ENCODE assay signal across 8 cellular contexts in genomic region chr7:158830211-158830723, GRCh38. TPM values are rescaled to one million over a fixed set of nuclear protein-coding genes. Genes with fewer than 3 reads are reported as not detected.
DNase-seq lines count a peak whose midpoint lies in the region; ATAC-seq, FAIRE-seq and TF ChIP-seq lines count a peak whose summit lies in the region.

No MANE protein-coding gene starts in this region.

- ATAC-seq in GM12878: peak; percentile 1

- H3K27ac Mint-ChIP-seq in activated CD4-positive, alpha-beta T cell treated with anti-CD3 and anti-CD28 coated beads, Interleukin-2, amount 10 ng/mL, durations not matched to agents 24 days and 14 days: peak overlapping the region; percentile 91

- no peaks in the 10 kb centered on the region for H4K20me1 ChIP-seq in GM12878 (ENCODE audit: control insufficient read depth, insufficient read depth)

- FAIRE-seq in GM12878 (lab: Jason Lieb, UNC) (no peak), HTR-8/SVneo (lab: Jason Lieb, UNC) (no peak)

- H3K9ac ChIP-seq in GM12878 (ENCODE audit: control insufficient read depth, insufficient read depth, low read length) (peak overlapping the region; percentile 86), liver (ENCODE audit: low read depth in 1 of 2, low read length in 2 of 2) (peak overlapping the region; percentile 98)

- peak overlapping the region; percentile 77 for H3K4me2 ChIP-seq in GM12878 (ENCODE audit: control insufficient read depth, insufficient read depth)

- H3K27me3 ChIP-seq in GM12878 (replicated peaks in 1 of 2; ENCODE audit: control insufficient read depth in 2 of 2, insufficient read depth in 2 of 2, low read length in 1 of 2) (no peaks in the 10 kb centered on the region), liver (ENCODE audit: control insufficient read depth in 4 of 4, insufficient read depth in 4 of 4, low read length in 3 of 4) (no peaks in the 10 kb centered on the region), thymus (ENCODE audit: control insufficient read depth, insufficient read depth) (no peaks in the 10 kb centered on the region)

- POLR2A ChIA-PET in GM12878 (lab: Charles Lee): interaction anchor here (1.5 to 1.7 kb wide), 2 partner anchors 11 to 33 kb away, joined by 5 to 7 read pairs; no protein-coding TSS in a partner anchor

- WGBS in GM12878 (ENCODE audit: insufficient coverage, insufficient replicate concordance, low lambda C conversion rate, missing lambda C conversion rate): under 1% methylated on average over 14 of the region's 14 CpGs
- WGBS in liver: under 1% methylated on average over 14 of the region's 14 CpGs
- 10% methylated on average over 14 of the region's 14 CpGs for WGBS in thymus

- H2AFZ ChIP-seq in GM12878 (ENCODE audit: control insufficient read depth, low read depth, low read length): peak overlapping the region; percentile 87

- peak overlapping the region; percentile 75 for H3K4me3 ChIP-seq in GM12878
- peak overlapping the region; percentile 68 to 88 (median 74) for H3K4me3 ChIP-seq in liver (ENCODE audit: low read depth in 1 of 3, low read length in 3 of 3)
- H3K4me3 ChIP-seq in thymus (ENCODE audit: low read length): peak overlapping the region; percentile 97

- H3K79me2 ChIP-seq in GM12878 (ENCODE audit: control insufficient read depth, insufficient read depth, low read length): peaks cover 26% of the 10 kb centered on the region

- RAD21 ChIA-PET in GM12878 (lab: Charles Lee; ENCODE audit: unreplicated experiment): interaction anchor here (1.0 to 1.7 kb wide), 3 partner anchors 11 to 147 kb away, joined by 3 to 7 read pairs (median 6); no protein-coding TSS in a partner anchor

- H3K4me1 ChIP-seq in GM12878 (ENCODE audit: control insufficient read depth, insufficient read depth, low read length) (peaks cover 6% of the 10 kb centered on the region), liver (ENCODE audit: control insufficient read depth in 4 of 4, insufficient read depth in 4 of 4, low read length in 3 of 4) (peaks cover 2 to 20% (median 6%) of the 10 kb centered on the region in 4 donors), thymus (ENCODE audit: control insufficient read depth, insufficient read depth, low read length) (peaks cover 7% of the 10 kb centered on the region)

- no TSS peak for BruUV-seq in GM12878 (replicated peaks; lab: Mats Ljungman, UMichigan)

- SMC1A ChIA-PET in GM12878 (lab: Charles Lee; ENCODE audit: uncharacterized antibody, unreplicated experiment): interaction anchor here (0.7 to 2.2 kb wide), 3 partner anchors 8 to 33 kb away, joined by 3 to 8 read pairs (median 6); no protein-coding TSS in a partner anchor

- no peak for DNase-seq in activated CD4-positive, alpha-beta T cell treated with anti-CD3 and anti-CD28 coated beads, Interleukin-2, amount 10 ng/mL, durations not matched to agents 24 days and 14 days
- DNase-seq in activated CD4-positive, alpha-beta T cell treated with anti-CD3 and anti-CD28 coated beads, Interleukin-2, amount 50 U/mL, for 48 hours: no peak
- DNase-seq in GM12878 (ENCODE audit: low read depth, low spot score) (no peak), EL (no peak), HTR-8/SVneo (ENCODE audit: insufficient read length, low spot score) (no peak)
- no peak for DNase-seq in stimulated activated CD4-positive, alpha-beta T cell treated with anti-CD3 and anti-CD28 coated beads, Interleukin-4, amount 100 ng/mL, for 24 hours

- H3K4me1 Mint-ChIP-seq in activated CD4-positive, alpha-beta T cell treated with anti-CD3 and anti-CD28 coated beads, Interleukin-2, amount 10 ng/mL, durations not matched to agents 24 days and 14 days: peaks cover 34% of the 10 kb centered on the region

- H3K27me3 Mint-ChIP-seq in activated CD4-positive, alpha-beta T cell treated with anti-CD3 and anti-CD28 coated beads, Interleukin-2, amount 10 ng/mL, durations not matched to agents 24 days and 14 days: peaks cover 11% of the 10 kb centered on the region

- TF ChIP-seq CTCF in GM12878 (IDR thresholded peaks at IDR 0.05 in 2 of 3, conservative IDR thresholded peaks at IDR 0.05 in 1 of 3; ENCODE audit: control insufficient read depth in 2 of 3, extremely low read depth in 1 of 3, insufficient read depth in 1 of 3, low read depth in 3 of 3, low read length in 3 of 3) (no peak), liver (IDR thresholded peaks at IDR 0.05; ENCODE audit: low read depth, low read length, missing input control) (no peak)

- TF ChIP-seq RAD21 in GM12878 (IDR thresholded peaks at IDR 0.05; ENCODE audit: insufficient read depth, low read depth, low read length) (no peak), liver (IDR thresholded peaks at IDR 0.05) (no peak)

- peaks cover 13% of the 10 kb centered on the region for H3K36me3 Mint-ChIP-seq in activated CD4-positive, alpha-beta T cell treated with anti-CD3 and anti-CD28 coated beads, Interleukin-2, amount 10 ng/mL, durations not matched to agents 24 days and 14 days (ENCODE audit: low read depth)

- H3K4me3 Mint-ChIP-seq in activated CD4-positive, alpha-beta T cell treated with anti-CD3 and anti-CD28 coated beads, Interleukin-2, amount 10 ng/mL, durations not matched to agents 24 days and 14 days: peak overlapping the region; percentile 80

- peak overlapping the region; percentile 85 for H3K27ac ChIP-seq in GM12878 (ENCODE audit: control insufficient read depth, insufficient read depth)
- H3K27ac ChIP-seq in liver (ENCODE audit: low read depth in 1 of 2, low read length in 2 of 2): peak overlapping the region; percentile 100
- peak overlapping the region; percentile 97 for H3K27ac ChIP-seq in thymus (ENCODE audit: low read depth)

- in situ Hi-C loops in GM12878 (cut with MboI): no loop called here

- H3K9me3 Mint-ChIP-seq in activated CD4-positive, alpha-beta T cell treated with anti-CD3 and anti-CD28 coated beads, Interleukin-2, amount 10 ng/mL, durations not matched to agents 24 days and 14 days: no peaks in the 10 kb centered on the region

- intact Hi-C loops in activated CD4-positive, alpha-beta T cell treated with anti-CD3 and anti-CD28 coated beads, Interleukin-2, amount 10 ng/mL, durations not matched to agents 24 days and 14 days (cut with micrococcal nuclease): loop anchor here (1.0 kb wide), 2 partner anchors 17 to 145 kb away; no protein-coding TSS in a partner anchor
- intact Hi-C loops in GM12878 (cut with micrococcal nuclease; ENCODE audit: unreplicated experiment): loop anchor here (5.0 kb wide), 1 partner anchor 218 kb away; no protein-coding TSS in a partner anchor

- H3K36me3 ChIP-seq in GM12878 (ENCODE audit: control insufficient read depth in 2 of 2, insufficient read depth in 2 of 2, low read length in 1 of 2): no peaks in the 10 kb centered on the region
- no peaks in the 10 kb centered on the region for H3K36me3 ChIP-seq in liver (ENCODE audit: control insufficient read depth in 4 of 4, insufficient read depth in 3 of 4, low read depth in 1 of 4, low read length in 3 of 4)
- H3K36me3 ChIP-seq in thymus (ENCODE audit: control insufficient read depth, insufficient read depth): no peaks in the 10 kb centered on the region

- no peak for TF ChIP-seq POLR2A in GM12878 (IDR thresholded peaks at IDR 0.05; ENCODE audit: low read depth, low read length)

- H3K9me3 ChIP-seq in GM12878 (replicated peaks; ENCODE audit: control insufficient read depth, insufficient read depth, low read length): no peaks in the 10 kb centered on the region
- H3K9me3 ChIP-seq in liver (ENCODE audit: control insufficient read depth in 4 of 4, low read length in 3 of 4): no peaks in the 10 kb centered on the region
- H3K9me3 ChIP-seq in thymus (ENCODE audit: control insufficient read depth): no peaks in the 10 kb centered on the region

- TF ChIP-seq EP300 in GM12878 (IDR thresholded peaks at IDR 0.05; ENCODE audit: borderline replicate concordance in 1 of 2, control insufficient read depth in 1 of 2, low read depth in 2 of 2, low read length in 2 of 2): no peak

- CTCF ChIA-PET in GM12878 (lab: Yijun Ruan, JAX): interaction anchor here (1.6 to 4.0 kb wide), 2 partner anchors 15 to 33 kb away, joined by 6 to 12 read pairs; no protein-coding TSS in a partner anchor

RNA-seq across cellular contexts. Expression of gene ESYT2, which starts 1.0 kb away (rescaled TPM):
- total RNA-seq in activated CD4-positive, alpha-beta T cell treated with anti-CD3 and anti-CD28 coated beads, Interleukin-2, amount 10 ng/mL, durations not matched to agents 24 days and 14 days: 60.3 and 61.3 TPM in 2 replicates
- 113 and 114 TPM in 2 replicates for total RNA-seq in GM12878 (2013; cell fraction: nucleolus; rRNA removed)
- total RNA-seq in GM12878 (2014; rRNA removed) (33.0 and 36.3 TPM in 2 replicates), GM12878 (2014; rRNA removed; fragmentation: Illumina TruSeq; extraction: Trizol) (25.3 and 26.6 TPM in 2 replicates), GM12878 (2021) (24.7 and 25.8 TPM in 2 replicates), liver (10 to 100 TPM; 23.4 to 31.7 TPM)
- polyA plus RNA-seq in GM12878 (2011; ENCODE audit: low read depth): 14.5 TPM
- polyA plus RNA-seq in GM12878 (2011; rRNA removed) (44.6 and 53.2 TPM in 2 replicates), GM12878 (2014; fragmentation: Illumina TruSeq; extraction: Trizol) (22.7 and 23.8 TPM in 2 replicates), GM12878 (2014; fragmentation: Nextera tagmentation; extraction: Ambion mirVana) (1 to 10 TPM; 1.9 to 3.2 TPM), GM12878 (2014; rRNA removed) (19.1 and 20.1 TPM in 2 replicates), GM12878 (2016; fragmentation: Nextera tagmentation; extraction: Ambion mirVana) (10 to 100 TPM in 1 of 2 experiments, 1 to 10 TPM in 1; 2.8 to 19.7 TPM), liver (10 to 100 TPM in 1 of 2 donors, 1 to 10 TPM in 1; 4.9 to 11.0 TPM), thymus (35.7 TPM)
- 32.6 and 32.8 TPM in 2 replicates for polyA plus RNA-seq in GM12878 (2011; cell fraction: cytosol; rRNA removed)
- 45.8 and 49.1 TPM in 2 replicates for polyA plus RNA-seq in GM12878 (2011; cell fraction: nucleus; rRNA removed)
- polyA plus RNA-seq in GM12878 (2012): 18.7 and 24.3 TPM in 2 replicates
- 50.8 and 59.8 TPM in 2 replicates for polyA minus RNA-seq in GM12878 (2011; rRNA and poly(A)+ RNA removed)
- 30.4 and 30.6 TPM in 2 replicates for polyA minus RNA-seq in GM12878 (2011; cell fraction: cytosol; rRNA and poly(A)+ RNA removed)
- 23.1 and 31.4 TPM in 2 replicates for polyA minus RNA-seq in GM12878 (2011; cell fraction: nucleus; rRNA and poly(A)+ RNA removed)

RNA-seq across cellular contexts. Expression of gene DYNC2I1, which starts 26.1 kb away (rescaled TPM):
- total RNA-seq in activated CD4-positive, alpha-beta T cell treated with anti-CD3 and anti-CD28 coated beads, Interleukin-2, amount 10 ng/mL, durations not matched to agents 24 days and 14 days: 13.6 and 13.9 TPM in 2 replicates
- total RNA-seq in GM12878 (2013; cell fraction: nucleolus; rRNA removed): 52.9 and 56.0 TPM in 2 replicates
- total RNA-seq in GM12878 (2014; rRNA removed) (5.7 and 6.7 TPM in 2 replicates), GM12878 (2014; rRNA removed; fragmentation: Illumina TruSeq; extraction: Trizol) (4.6 and 5.8 TPM in 2 replicates), GM12878 (2021) (6.1 and 8.4 TPM in 2 replicates), liver (1 to 10 TPM; 2.0 to 4.9 TPM)
- polyA plus RNA-seq in GM12878 (2011; ENCODE audit: low read depth): 4.0 TPM
- polyA plus RNA-seq in GM12878 (2011; rRNA removed) (6.8 and 9.1 TPM in 2 replicates), GM12878 (2014; fragmentation: Illumina TruSeq; extraction: Trizol) (8.2 and 10.7 TPM in 2 replicates), GM12878 (2014; fragmentation: Nextera tagmentation; extraction: Ambion mirVana) (1 to 10 TPM in 1 of 2 experiments, under 1 TPM in 1; 0.42 to 1.4 TPM), GM12878 (2014; rRNA removed) (11.4 and 16.3 TPM in 2 replicates), GM12878 (2016; fragmentation: Nextera tagmentation; extraction: Ambion mirVana) (1 to 10 TPM; 9.6 to 9.9 TPM), liver (10 to 100 TPM in 1 of 2 donors, 1 to 10 TPM in 1; 2.2 to 12.9 TPM), thymus (11.6 TPM)
- polyA plus RNA-seq in GM12878 (2011; cell fraction: cytosol; rRNA removed): 10.4 and 11.9 TPM in 2 replicates
- polyA plus RNA-seq in GM12878 (2011; cell fraction: nucleus; rRNA removed): 36.4 and 38.5 TPM in 2 replicates
- polyA plus RNA-seq in GM12878 (2012): 7.2 and 7.9 TPM in 2 replicates
- 4.9 and 7.1 TPM in 2 replicates for polyA minus RNA-seq in GM12878 (2011; rRNA and poly(A)+ RNA removed)
- 2.9 and 4.2 TPM in 2 replicates for polyA minus RNA-seq in GM12878 (2011; cell fraction: cytosol; rRNA and poly(A)+ RNA removed)
- 6.4 and 9.6 TPM in 2 replicates for polyA minus RNA-seq in GM12878 (2011; cell fraction: nucleus; rRNA and poly(A)+ RNA removed)
